In genomic region chr6:161414180-161414579, GRCh38 we compare ENCODE assay signal across 1 cellular context.
TF ChIP-seq lines count a peak whose summit lies in the region.

No MANE protein-coding gene starts in this region.

TF ChIP-seq in HepG2, 621 proteins besides CTCF, POLR2A, EP300 and RAD21 (continued from another document):
- no peak for TF ChIP-seq ARID2 (CRISPR knock-in tag; IDR thresholded peaks at IDR 0.05; ENCODE audit: borderline replicate concordance)
- no peak for TF ChIP-seq ZNF773 (CRISPR knock-in tag; IDR thresholded peaks at IDR 0.05; ENCODE audit: borderline replicate concordance)
- TF ChIP-seq ZSCAN12 (CRISPR knock-in tag; IDR thresholded peaks at IDR 0.05): no peak
- no peak for TF ChIP-seq ZBTB38 (CRISPR knock-in tag; IDR thresholded peaks at IDR 0.05)
- TF ChIP-seq BORCS8-MEF2B (CRISPR knock-in tag; IDR thresholded peaks at IDR 0.05): no peak
- no peak for TF ChIP-seq ZMYM2 (CRISPR knock-in tag; IDR thresholded peaks at IDR 0.05)
- TF ChIP-seq TAF1 (CRISPR knock-in tag; IDR thresholded peaks at IDR 0.05): no peak
- TF ChIP-seq MTERF4 (CRISPR knock-in tag; IDR thresholded peaks at IDR 0.05): no peak
